ENCODE assay signal across 19 cellular contexts in genomic region chr10:42952931-42953683, GRCh38.
DNase-seq lines count a peak whose midpoint lies in the region; ATAC-seq, FAIRE-seq and TF ChIP-seq lines count a peak whose summit lies in the region.
"Had no signal": no experiment of that assay in that cellular context is flagged by ENCODE, and none has a peak within 500 bp of the region (broad histone marks: within the 10 kb centered on the region; RNA-seq: fewer than 3 reads in every experiment).

No MANE protein-coding gene starts in this region.

- no peaks in the 10 kb centered on the region for H4K20me1 ChIP-seq in endothelial cell of umbilical vein (replicated peaks; ENCODE audit: control insufficient read depth, extremely low read depth, insufficient read depth, low read length)

- TF ChIP-seq CTCF in natural killer cell (IDR thresholded peaks at IDR 0.05), result no peak
- TF ChIP-seq CTCF in endothelial cell of umbilical vein (IDR thresholded peaks at IDR 0.05; ENCODE audit: extremely low read depth in 1 of 2, insufficient read depth in 1 of 2, low read depth in 1 of 2, low read length in 2 of 2), result no peak
- TF ChIP-seq CTCF in GM13977 (IDR thresholded peaks at IDR 0.05; ENCODE audit: extremely low read depth, insufficient read depth, missing control alignments), result no peak

- WGBS in neuronal stem cell (ENCODE audit: extremely low coverage in 2 of 2, insufficient read length in 2 of 2, insufficient replicate concordance in 1 of 2), 2 donors, result no CpG with 5 or more reads among the region's 13 CpGs

- no peaks in the 10 kb centered on the region for H3K4me1 Mint-ChIP-seq in natural killer cell treated with Interleukin-12 subunit alpha and Interleukin-12 subunit beta and Interleukin-15 and Interleukin-18, amount 100 ng/mL, for 72 hours (ENCODE audit: low read depth in 2 of 2)
- H3K4me1 Mint-ChIP-seq in natural killer cell, result no peaks in the 10 kb centered on the region
- H3K4me1 Mint-ChIP-seq: T-cell had no signal

- H3K23ac ChIP-seq in neuronal stem cell (ENCODE audit: low read depth, low read length, poor library complexity), result peak overlapping the region; percentile 58

- H3K9ac ChIP-seq in endothelial cell of umbilical vein (replicated peaks; ENCODE audit: extremely low read depth, insufficient read depth, low read length), result no peak overlapping the region
- no peak overlapping the region for H3K9ac ChIP-seq in neuronal stem cell (ENCODE audit: low read depth, low read length, poor library complexity)

- H3K4me2 ChIP-seq in endothelial cell of umbilical vein (ENCODE audit: insufficient read depth, low read length) (no peak overlapping the region), neuronal stem cell (ENCODE audit: insufficient read depth, low read length, poor library complexity, severe bottlenecking) (no peak overlapping the region)

- H3K79me2 ChIP-seq in endothelial cell of umbilical vein (ENCODE audit: control insufficient read depth, insufficient read depth, low read length), result no peaks in the 10 kb centered on the region

- no peaks in the 10 kb centered on the region for H3K36me3 ChIP-seq in endothelial cell of umbilical vein (ENCODE audit: control insufficient read depth in 2 of 2, extremely low read depth in 1 of 2, insufficient read depth in 2 of 2, low read length in 2 of 2)
- H3K36me3 ChIP-seq in neuronal stem cell (replicated peaks in 1 of 2; ENCODE audit: control insufficient read depth in 2 of 2, insufficient read depth in 2 of 2, low read length in 2 of 2), result no peaks in the 10 kb centered on the region
- H3K36me3 ChIP-seq: WERI-Rb-1 had no signal

- no peak overlapping the region for H4K91ac ChIP-seq in neuronal stem cell (ENCODE audit: low read depth, low read length, poor library complexity)

- TF ChIP-seq POLR2A in endothelial cell of umbilical vein (IDR thresholded peaks at IDR 0.05; ENCODE audit: low read depth, low read length), result no peak
- no peak for TF ChIP-seq POLR2A in GM12892 (IDR thresholded peaks at IDR 0.05; ENCODE audit: low read depth, low read length)

- no peak overlapping the region for H3K4ac ChIP-seq in neuronal stem cell (ENCODE audit: low read length)

- peak; percentile 18 for DNase-seq in natural killer cell treated with Interleukin-12 subunit alpha and Interleukin-12 subunit beta and Interleukin-15 and Interleukin-18, amount 100 ng/mL, for 72 hours (ENCODE audit: low spot score)
- DNase-seq in natural killer cell, result no peak
- DNase-seq in endothelial cell of umbilical vein (ENCODE audit: low read depth, low spot score), result no peak
- no peak for DNase-seq in neuronal stem cell (ENCODE audit: low spot score)
- DNase-seq in NCI-H1436 (lab: John Stamatoyannopoulos, UW), result no peak
- DNase-seq in GM19239 (ENCODE audit: insufficient read length, low spot score), result no peak
- DNase-seq in GM12892 (ENCODE audit: insufficient read length), result no peak
- DNase-seq in GM13977 (ENCODE audit: low spot score), result no peak
- DNase-seq: COR-L47, NCI-H1048, NCI-H2107, nucleus accumbens had no signal

- H3K4me3 Mint-ChIP-seq in natural killer cell treated with Interleukin-12 subunit alpha and Interleukin-12 subunit beta and Interleukin-15 and Interleukin-18, amount 100 ng/mL, for 72 hours, result no peak overlapping the region
- no peak overlapping the region for H3K4me3 Mint-ChIP-seq in natural killer cell
- H3K4me3 Mint-ChIP-seq: stimulated activated naive CD8-positive, alpha-beta T cell treated with anti-CD3 and anti-CD28 coated beads, Interleukin-15, Interleukin-2, amounts not matched to agents 100 ng/mL and 50 ng/mL, for 24 hours; T-cell had no signal

- ATAC-seq in natural killer cell treated with Interleukin-12 subunit alpha and Interleukin-12 subunit beta and Interleukin-15 and Interleukin-18, amount 100 ng/mL, for 72 hours, result peak in 1 of 2 donors; percentile 38
- no peak for ATAC-seq in natural killer cell
- ATAC-seq: T-cell had no signal

- H3K27me3 Mint-ChIP-seq in natural killer cell treated with Interleukin-12 subunit alpha and Interleukin-12 subunit beta and Interleukin-15 and Interleukin-18, amount 100 ng/mL, for 72 hours, result peaks cover 18% of the 10 kb centered on the region in 2 donors
- H3K27me3 Mint-ChIP-seq in natural killer cell (ENCODE audit: low read depth in 2 of 2), result peaks cover 6 to 17% of the 10 kb centered on the region in 2 donors

- no peak overlapping the region for H3K27ac Mint-ChIP-seq in natural killer cell treated with Interleukin-12 subunit alpha and Interleukin-12 subunit beta and Interleukin-15 and Interleukin-18, amount 100 ng/mL, for 72 hours
- H3K27ac Mint-ChIP-seq in natural killer cell, result no peak overlapping the region
- H3K27ac Mint-ChIP-seq: stimulated activated naive CD8-positive, alpha-beta T cell treated with anti-CD3 and anti-CD28 coated beads, Interleukin-15, Interleukin-2, amounts not matched to agents 100 ng/mL and 50 ng/mL, for 24 hours; T-cell had no signal

- peak overlapping the region; percentile 58 for H4K8ac ChIP-seq in neuronal stem cell (ENCODE audit: low read depth, low read length)

- dilution Hi-C loops in endothelial cell of umbilical vein (cut with MboI; ENCODE audit: extremely low pct_ligation_motif_present, low sequenced_read_pairs), result no loop called here

- H3K9me3 ChIP-seq in endothelial cell of umbilical vein (replicated peaks; ENCODE audit: control insufficient read depth, insufficient read depth, low read length) (no peaks in the 10 kb centered on the region), neuronal stem cell (replicated peaks in 1 of 2; ENCODE audit: control insufficient read depth in 2 of 2, insufficient read depth in 1 of 2, low read depth in 1 of 2, low read length in 2 of 2) (no peaks in the 10 kb centered on the region)

- H3K79me1 ChIP-seq in neuronal stem cell (ENCODE audit: low read depth, low read length), result no peaks in the 10 kb centered on the region

- H2BK12ac ChIP-seq in neuronal stem cell (ENCODE audit: low read length), result peak overlapping the region; percentile 87

- H3K9me3 Mint-ChIP-seq in natural killer cell treated with Interleukin-12 subunit alpha and Interleukin-12 subunit beta and Interleukin-15 and Interleukin-18, amount 100 ng/mL, for 72 hours, result no peaks in the 10 kb centered on the region
- H3K9me3 Mint-ChIP-seq in natural killer cell, result no peaks in the 10 kb centered on the region
- H3K9me3 Mint-ChIP-seq: stimulated activated naive CD8-positive, alpha-beta T cell treated with anti-CD3 and anti-CD28 coated beads, Interleukin-15, Interleukin-2, amounts not matched to agents 100 ng/mL and 50 ng/mL, for 24 hours; T-cell had no signal

- peak overlapping the region; percentile 33 for H2AK5ac ChIP-seq in neuronal stem cell (ENCODE audit: low read depth, low read length)

- no peaks in the 10 kb centered on the region for H3K4me1 ChIP-seq in endothelial cell of umbilical vein (ENCODE audit: control insufficient read depth, extremely low read depth, insufficient read depth, low read length)
- H3K4me1 ChIP-seq in neuronal stem cell (ENCODE audit: control insufficient read depth in 2 of 2, insufficient read depth in 1 of 2, low read depth in 1 of 2, low read length in 2 of 2), result peaks cover 0 to 10% of the 10 kb centered on the region in 2 donors
- H3K4me1 ChIP-seq: foreskin keratinocyte had no signal

- FAIRE-seq in endothelial cell of umbilical vein (lab: Jason Lieb, UNC) (peak; percentile 8), GM19239 (lab: Jason Lieb, UNC) (no peak), GM12892 (lab: Jason Lieb, UNC) (no peak)
- FAIRE-seq: K562, small intestine had no signal

- H3K4me3 ChIP-seq in endothelial cell of umbilical vein (replicated peaks in 1 of 3; ENCODE audit: insufficient read depth in 1 of 3, low read depth in 1 of 3, low read length in 3 of 3) (no peak overlapping the region), neuronal stem cell (ENCODE audit: low read length in 2 of 2) (no peak overlapping the region)
- H3K4me3 ChIP-seq: K562 had no signal

- no peaks in the 10 kb centered on the region for H3K36me3 Mint-ChIP-seq in natural killer cell treated with Interleukin-12 subunit alpha and Interleukin-12 subunit beta and Interleukin-15 and Interleukin-18, amount 100 ng/mL, for 72 hours
- no peaks in the 10 kb centered on the region for H3K36me3 Mint-ChIP-seq in natural killer cell
- H3K36me3 Mint-ChIP-seq: T-cell had no signal

- H3K27me3 ChIP-seq in endothelial cell of umbilical vein (ENCODE audit: control insufficient read depth in 2 of 2, insufficient read depth in 2 of 2, low read length in 2 of 2), result peaks cover 0 to 3% of the 10 kb centered on the region in 2 experiments
- peaks cover 0 to 9% (median 7%) of the 10 kb centered on the region in 3 experiments for H3K27me3 ChIP-seq in neuronal stem cell (ENCODE audit: control insufficient read depth in 3 of 3, insufficient read depth in 3 of 3, low read depth in 1 of 3, low read length in 3 of 3)

- H3K14ac ChIP-seq in neuronal stem cell (ENCODE audit: low read length), result peak overlapping the region; percentile 79

- no peak overlapping the region for H2AFZ ChIP-seq in endothelial cell of umbilical vein (ENCODE audit: low read depth, low read length)
- H2AFZ ChIP-seq in neuronal stem cell (ENCODE audit: low read length), result no peak overlapping the region

- in situ Hi-C loops in GM13977 (cut with MboI; ENCODE audit: low pct_unique_long_range_greater_than_20kb, low sequenced_read_pairs, unreplicated experiment), result no loop called here

- no peak overlapping the region for H2BK5ac ChIP-seq in neuronal stem cell (ENCODE audit: low read length)

- peak overlapping the region; percentile 6 for H2BK15ac ChIP-seq in neuronal stem cell (ENCODE audit: low read length)

- intact Hi-C loops in natural killer cell (cut with micrococcal nuclease), result no loop called here
- intact Hi-C loops in endothelial cell of umbilical vein (cut with micrococcal nuclease), result no loop called here

- H2BK120ac ChIP-seq in neuronal stem cell (ENCODE audit: low read depth, low read length), result peak overlapping the region; percentile 35

- CTCF ChIA-PET in endothelial cell of umbilical vein (lab: Charles Lee), result interaction anchor here (0.6 kb wide), 1 partner anchor 34 kb away, joined by 4 read pairs; no protein-coding TSS in a partner anchor

- H3K9me1 ChIP-seq in endothelial cell of umbilical vein (replicated peaks; ENCODE audit: control insufficient read depth, extremely low read depth, insufficient read depth, low read length), result no peaks in the 10 kb centered on the region

- no peak overlapping the region for H3K27ac ChIP-seq in endothelial cell of umbilical vein (ENCODE audit: insufficient read depth, low read depth, low read length)
- no peak overlapping the region for H3K27ac ChIP-seq in neuronal stem cell (replicated peaks; ENCODE audit: low read length)
- H3K27ac ChIP-seq: foreskin keratinocyte, HL-60, WERI-Rb-1 had no signal

- peak overlapping the region; percentile 90 for H3K18ac ChIP-seq in neuronal stem cell (ENCODE audit: low read length)

- POLR2A ChIA-PET in endothelial cell of umbilical vein (lab: Charles Lee), result no interaction called here

- no TSS peak for BruUV-seq in endothelial cell of umbilical vein (replicated peaks; lab: Mats Ljungman, UMichigan)

TF ChIP-seq in endothelial cell of umbilical vein, 7 proteins besides CTCF, POLR2A, EP300 and RAD21:
- no peak for TF ChIP-seq EZH2 (IDR thresholded peaks at IDR 0.05; ENCODE audit: borderline replicate concordance, low read depth, low read length, severe bottlenecking)
